ENCODE assay signal across 9 cellular contexts in genomic region chr7:111012799-111013675, GRCh38.
DNase-seq lines count a peak whose midpoint lies in the region; ATAC-seq and TF ChIP-seq lines count a peak whose summit lies in the region.
"Had no signal": no experiment of that assay in that cellular context is flagged by ENCODE, and none has a peak within 500 bp of the region (broad histone marks: within the 10 kb centered on the region; RNA-seq: fewer than 3 reads in every experiment).

No MANE protein-coding gene starts in this region.

- in situ Hi-C loops in HAP-1 (cut with MboI; ENCODE audit: low sequenced_read_pairs) = no loop called here

- H3K9me3 Mint-ChIP-seq in activated naive CD4-positive, alpha-beta T cell treated with anti-CD3 and anti-CD28 coated beads, Interleukin-2, amount 50 U/mL, for 24 hours = no peaks in the 10 kb centered on the region

- peak overlapping the region; percentile 71 for H3K27ac Mint-ChIP-seq in activated naive CD4-positive, alpha-beta T cell treated with anti-CD3 and anti-CD28 coated beads, Interleukin-2, amount 50 U/mL, for 24 hours

- 0 out of 4 replicates have a peak overlapping the region, but pooled peaks of 1 of the 2 experiments have one; percentile 7 for H3K4me3 ChIP-seq in DND-41 (ENCODE audit: low read depth in 1 of 2, low read length in 2 of 2)
- no peak overlapping the region for H3K4me3 ChIP-seq in HAP-1

- no peak for TF ChIP-seq CTCF in DND-41 (IDR thresholded peaks at IDR 0.05; ENCODE audit: borderline replicate concordance, extremely low read depth, low read length, poor library complexity, severe bottlenecking)

- no peaks in the 10 kb centered on the region for H4K20me1 ChIP-seq in DND-41 (ENCODE audit: insufficient read depth, low read length)

- no peaks in the 10 kb centered on the region for H3K9me3 ChIP-seq in DND-41 (ENCODE audit: insufficient read depth, low read length, severe bottlenecking)
- no peaks in the 10 kb centered on the region for H3K9me3 ChIP-seq in HAP-1
- H3K9me3 ChIP-seq: neutrophil had no signal

- ATAC-seq in DND-41 (ENCODE audit: insufficient read depth, low read depth) (peak; percentile 94), GM19463 (IDR thresholded peaks at IDR 0.05; ENCODE audit: unreplicated experiment) (peak; percentile 96), HG03439 (IDR thresholded peaks at IDR 0.05; ENCODE audit: unreplicated experiment) (peak; percentile 96)

- peaks cover 77% of the 10 kb centered on the region for H3K4me1 Mint-ChIP-seq in activated naive CD4-positive, alpha-beta T cell treated with anti-CD3 and anti-CD28 coated beads, Interleukin-2, amount 50 U/mL, for 24 hours

- H3K4me1 ChIP-seq in DND-41 (ENCODE audit: insufficient read depth, low read length) (peaks cover 38% of the 10 kb centered on the region), HAP-1 (peaks cover 16% of the 10 kb centered on the region)

- peak overlapping the region; percentile 45 for H3K4me2 ChIP-seq in DND-41 (ENCODE audit: insufficient read depth, low read length)

- no peaks in the 10 kb centered on the region for H3K36me3 Mint-ChIP-seq in activated naive CD4-positive, alpha-beta T cell treated with anti-CD3 and anti-CD28 coated beads, Interleukin-2, amount 50 U/mL, for 24 hours

- H3K79me2 ChIP-seq in DND-41 (ENCODE audit: insufficient read depth, low read length) = no peaks in the 10 kb centered on the region

- H3K36me3 ChIP-seq in DND-41 (ENCODE audit: insufficient read depth, low read length) (no peaks in the 10 kb centered on the region), HAP-1 (replicated peaks) (no peaks in the 10 kb centered on the region)
- H3K36me3 ChIP-seq: neutrophil had no signal

- no peaks in the 10 kb centered on the region for H3K27me3 ChIP-seq in DND-41 (ENCODE audit: insufficient read depth, low read length, poor library complexity)
- no peaks in the 10 kb centered on the region for H3K27me3 ChIP-seq in HAP-1 (ENCODE audit: low read depth)
- H3K27me3 ChIP-seq: neutrophil had no signal

- no peaks in the 10 kb centered on the region for H3K27me3 Mint-ChIP-seq in activated naive CD4-positive, alpha-beta T cell treated with anti-CD3 and anti-CD28 coated beads, Interleukin-2, amount 50 U/mL, for 24 hours

- peak overlapping the region; percentile 70 for H3K27ac ChIP-seq in DND-41 (ENCODE audit: low read length)
- H3K27ac ChIP-seq: neutrophil had no signal

- DNase-seq in DND-41 (peak; percentile 57), NCI-H226 (no peak), HAP-1 (ENCODE audit: low spot score in 2 of 2) (no peak), HT-29 (ENCODE audit: low spot score) (no peak), NCI-H526 (lab: John Stamatoyannopoulos, UW) (no peak)

- H2AFZ ChIP-seq in DND-41 (ENCODE audit: low read depth, low read length) = peak overlapping the region; percentile 65

- H3K4me3 Mint-ChIP-seq in activated naive CD4-positive, alpha-beta T cell treated with anti-CD3 and anti-CD28 coated beads, Interleukin-2, amount 50 U/mL, for 24 hours = peak overlapping the region; percentile 79

- H3K9ac ChIP-seq in DND-41 (ENCODE audit: low read depth, low read length) = peak overlapping the region; percentile 30
